8 cellular contexts compared by ENCODE assay signal in the genomic region with DNA sequence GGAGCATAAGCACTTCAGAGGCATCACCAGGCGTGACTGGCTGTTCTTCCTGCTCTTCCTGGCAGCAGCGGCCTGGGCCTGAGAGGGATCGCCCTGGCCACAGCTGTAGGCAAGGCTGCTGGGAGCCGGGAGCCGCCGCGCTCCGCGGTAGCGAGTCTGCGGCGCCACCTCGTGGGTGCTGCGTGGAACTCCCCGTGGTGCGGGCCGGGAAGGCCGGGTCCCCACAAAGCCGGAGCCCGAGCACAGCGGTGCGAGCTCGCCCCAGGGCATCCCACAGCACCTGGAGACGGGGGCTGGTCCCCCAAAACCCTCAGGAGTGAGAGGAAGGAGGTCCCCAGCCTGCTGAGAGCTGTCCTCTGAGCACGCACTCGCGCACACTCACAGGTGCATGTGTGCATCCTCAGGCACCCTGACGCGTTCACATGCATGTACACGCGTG.
DNase-seq lines count a peak whose midpoint lies in the region; ATAC-seq and TF ChIP-seq lines count a peak whose summit lies in the region.
"Not testable (repeated sequence)": the region's sequence is repeated elsewhere in the genome, so short reads cannot be mapped to it uniquely, and the experiment has no call there.

No MANE protein-coding gene starts in this region.

- not testable (repeated sequence) for H3K9me3 ChIP-seq in BLaER1; osteoblast (ENCODE audit: low read depth, low read length); thyroid gland

- H3K4me2 ChIP-seq in BLaER1: 0 out of 2 replicates have a peak overlapping the region, but pooled peaks have one; percentile 24
- H3K4me2 ChIP-seq in GM23338; osteoblast (ENCODE audit: insufficient read depth, low read length): not testable (repeated sequence)

- H3K36me3 ChIP-seq in BLaER1; GM23338 (ENCODE audit: insufficient read depth); osteoblast (ENCODE audit: insufficient read depth, low read length); thyroid gland: not testable (repeated sequence)

- H3F3A ChIP-seq in GM23338 (replicated peaks; ENCODE audit: low read depth): not testable (repeated sequence)

- not testable (repeated sequence) for H3K27ac ChIP-seq in BLaER1; GM23338 (ENCODE audit: low read depth); osteoblast (ENCODE audit: low read depth, low read length); thyroid gland

- H3K9me2 ChIP-seq in GM23338 (ENCODE audit: insufficient read depth): not testable (repeated sequence)

- intact Hi-C loops in activated CD4-positive, alpha-beta T cell treated with anti-CD3 and anti-CD28 coated beads, Interleukin-2, amount 10 ng/mL, durations not matched to agents 24 days and 14 days (cut with micrococcal nuclease); thyroid gland (cut with DNase I): not testable (repeated sequence)

- 41 to 42% methylated on average over 10 to 24 of the region's 31 CpGs for WGBS in thyroid gland, 2 donors

- not testable (repeated sequence) for H3K27me3 Mint-ChIP-seq in GM23338 (ENCODE audit: insufficient read depth, low read depth, poor library complexity); activated CD4-positive, alpha-beta T cell treated with anti-CD3 and anti-CD28 coated beads, Interleukin-2, amount 10 ng/mL, durations not matched to agents 24 days and 14 days

- TF ChIP-seq CTCF in GM23338 (conservative IDR thresholded peaks at IDR 0.05; ENCODE audit: low read depth in 2 of 2) (peak in 1 of 2 experiments; percentile 49; a peak in 2 of 4 replicates), osteoblast (IDR thresholded peaks at IDR 0.05; ENCODE audit: extremely low read depth, low read depth, low read length) (peak; percentile 36)
- TF ChIP-seq CTCF in thyroid gland (IDR thresholded peaks at IDR 0.05): not testable (repeated sequence)

- H3K79me2 ChIP-seq in GM23338 (replicated peaks; ENCODE audit: insufficient read depth); osteoblast (ENCODE audit: insufficient read depth, low read length): not testable (repeated sequence)

- not testable (repeated sequence) for H3K4me3 ChIP-seq in BLaER1; GM23338; osteoblast (ENCODE audit: insufficient read depth, low read length); thyroid gland (replicated peaks in 1 of 3)

- H3K4me1 Mint-ChIP-seq in GM23338; activated CD4-positive, alpha-beta T cell treated with anti-CD3 and anti-CD28 coated beads, Interleukin-2, amount 10 ng/mL, durations not matched to agents 24 days and 14 days: not testable (repeated sequence)

- H3K4me3 Mint-ChIP-seq in GM23338; activated CD4-positive, alpha-beta T cell treated with anti-CD3 and anti-CD28 coated beads, Interleukin-2, amount 10 ng/mL, durations not matched to agents 24 days and 14 days: not testable (repeated sequence)

- ATAC-seq in GM23338: not testable (repeated sequence)

- H3K9ac ChIP-seq in BLaER1: not testable (repeated sequence)

- H3K9me3 Mint-ChIP-seq in GM23338: peaks cover 17% of the 10 kb centered on the region
- not testable (repeated sequence) for H3K9me3 Mint-ChIP-seq in activated CD4-positive, alpha-beta T cell treated with anti-CD3 and anti-CD28 coated beads, Interleukin-2, amount 10 ng/mL, durations not matched to agents 24 days and 14 days

- H4K20me1 ChIP-seq in BLaER1; GM23338 (replicated peaks; ENCODE audit: insufficient read depth); osteoblast (ENCODE audit: insufficient read depth, low read length): not testable (repeated sequence)

- not testable (repeated sequence) for H3K27ac Mint-ChIP-seq in GM23338; activated CD4-positive, alpha-beta T cell treated with anti-CD3 and anti-CD28 coated beads, Interleukin-2, amount 10 ng/mL, durations not matched to agents 24 days and 14 days

- peak; percentile 57 for DNase-seq in GM23338 (ENCODE audit: low spot score)
- DNase-seq in NCI-H82 (lab: John Stamatoyannopoulos, UW): peak; percentile 48
- DNase-seq in activated CD4-positive, alpha-beta T cell treated with anti-CD3 and anti-CD28 coated beads, Interleukin-2, amount 10 ng/mL, durations not matched to agents 24 days and 14 days: peak; percentile 56
- DNase-seq in fibroblast of gingiva (ENCODE audit: low read depth): peak; percentile 21
- DNase-seq in iris pigment epithelial cell (ENCODE audit: low read depth): peak; percentile 15
- DNase-seq in osteoblast (ENCODE audit: insufficient read length, low spot score, missing footprints): peak; percentile 49
- DNase-seq in thyroid gland: peak; percentile 2 to 65

- not testable (repeated sequence) for H2AFZ ChIP-seq in GM23338; osteoblast (ENCODE audit: low read length)

- H3K4me1 ChIP-seq in BLaER1; GM23338 (ENCODE audit: insufficient read depth); osteoblast (ENCODE audit: insufficient read depth, low read length); thyroid gland: not testable (repeated sequence)

- H3K36me3 Mint-ChIP-seq in GM23338 (ENCODE audit: low read depth); activated CD4-positive, alpha-beta T cell treated with anti-CD3 and anti-CD28 coated beads, Interleukin-2, amount 10 ng/mL, durations not matched to agents 24 days and 14 days (ENCODE audit: low read depth): not testable (repeated sequence)

- TF ChIP-seq POLR2A in thyroid gland (IDR thresholded peaks at IDR 0.05): not testable (repeated sequence)

- not testable (repeated sequence) for H3K27me3 ChIP-seq in BLaER1; GM23338 (ENCODE audit: insufficient read depth); osteoblast (ENCODE audit: insufficient read depth, low read length); thyroid gland
